ENCODE assay signal across 8 cellular contexts in the genomic region with DNA sequence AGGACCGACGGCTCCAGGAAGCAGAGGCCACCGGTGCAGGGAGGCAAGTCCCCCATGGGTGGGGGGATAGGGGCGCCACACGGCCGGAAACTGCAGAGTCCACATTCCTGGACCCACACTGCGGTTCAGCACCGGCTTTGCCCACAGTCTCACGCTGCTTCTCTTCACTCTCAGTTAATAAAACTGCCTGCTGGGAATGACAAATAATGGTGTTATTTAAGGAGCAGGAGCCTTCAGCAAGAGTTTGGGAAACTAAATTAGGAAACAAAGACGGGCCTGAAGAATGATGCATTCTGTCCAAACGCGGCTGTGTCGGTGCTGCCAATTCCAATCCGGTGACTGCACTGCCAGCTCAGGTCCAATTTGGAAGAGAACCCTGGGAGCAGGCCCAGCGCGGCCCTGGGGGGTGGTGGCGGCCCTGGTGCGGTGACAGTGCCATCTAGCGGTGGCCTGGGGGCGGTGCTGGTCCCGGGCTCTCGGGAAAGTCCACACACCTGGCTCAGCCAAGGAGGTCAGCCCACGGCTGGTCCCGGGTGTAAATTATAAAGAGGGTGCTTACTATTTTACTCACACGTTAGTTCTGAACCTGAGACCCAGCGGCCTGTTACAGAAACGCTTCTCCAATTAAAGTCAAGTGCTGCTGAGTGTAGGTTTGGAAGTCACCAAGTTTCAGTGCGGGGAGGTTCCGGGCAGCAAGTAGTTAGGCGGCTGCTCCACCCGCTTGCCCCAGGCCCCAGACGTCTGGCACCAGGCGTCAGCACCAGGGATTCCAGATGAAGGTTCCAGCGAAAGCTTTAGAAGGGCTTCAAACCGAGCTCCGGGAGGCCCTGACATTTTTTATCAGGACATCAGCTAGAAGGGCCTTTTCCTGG.
DNase-seq lines count a peak whose midpoint lies in the region; ATAC-seq and TF ChIP-seq lines count a peak whose summit lies in the region.

No MANE protein-coding gene starts in this region.

- in situ Hi-C loops in Panc1 (cut with HindIII; ENCODE audit: low pct_unique_long_range_greater_than_20kb, low sequenced_read_pairs) = no loop called here

- H3K4me1 ChIP-seq in Panc1 (ENCODE audit: control insufficient read depth, insufficient read depth, low read length) (peaks cover 12% of the 10 kb centered on the region), gastroesophageal sphincter (peaks cover 4 to 39% (median 12%) of the 10 kb centered on the region in 3 donors)

- POLR2A ChIA-PET in AG04449 (lab: Yijun Ruan, JAX) = interaction anchor here (0.6 to 1.6 kb wide), 7 partner anchors 13 to 264 kb away, joined by 3 to 8 read pairs (median 3); partner anchors contain the start of gene PXDN
- POLR2A ChIA-PET in Panc1 (lab: Charles Lee) = no interaction called here

- peak in 1 of 2 donors; percentile 17 for TF ChIP-seq POLR2A in gastroesophageal sphincter (IDR thresholded peaks at IDR 0.05)

- peak; percentile 99 for TF ChIP-seq CTCF in AG04449 (IDR thresholded peaks at IDR 0.05; ENCODE audit: insufficient read depth, low read length, missing control alignments)
- TF ChIP-seq CTCF in Panc1 (IDR thresholded peaks at IDR 0.05) = peak; percentile 99
- peak in 3 of 4 experiments; percentile 95 to 99 (median 96) for TF ChIP-seq CTCF in gastroesophageal sphincter (IDR thresholded peaks at IDR 0.05)

- WGBS in gastroesophageal sphincter (ENCODE audit: low coverage in 1 of 2), 2 donors = 2 to 53% methylated on average over 2 to 19 of the region's 36 CpGs

- H3K36me3 ChIP-seq in Panc1 (ENCODE audit: control insufficient read depth, insufficient read depth, low read length) = no peaks in the 10 kb centered on the region
- no peaks in the 10 kb centered on the region for H3K36me3 ChIP-seq in gastroesophageal sphincter

- intact Hi-C loops in Panc1 (cut with micrococcal nuclease; ENCODE audit: unreplicated experiment) = no loop called here

- no TSS peak for BruUV-seq in Panc1 (replicated peaks; lab: Mats Ljungman, UMichigan)

- H3K9me3 ChIP-seq in Panc1 (ENCODE audit: control insufficient read depth, insufficient read depth, low read depth, low read length) (no peaks in the 10 kb centered on the region), gastroesophageal sphincter (no peaks in the 10 kb centered on the region)

- peak; percentile 95 for DNase-seq in AG04449 (ENCODE audit: low read depth, low spot score)
- DNase-seq in Panc1 (ENCODE audit: low read depth, low spot score) = peak; percentile 50
- DNase-seq in activated gamma-delta T cell treated with anti-CD3 and anti-CD28 coated beads, Interleukin-2, amount 50 U/mL, for 16 hours (ENCODE audit: low read depth) = peak; percentile 34
- DNase-seq in occipital lobe (lab: John Stamatoyannopoulos, UW) = peak; percentile 85
- peak in 47 of 49 donors; percentile 12 to 90 (median 67) for DNase-seq in substantia nigra (lab: John Stamatoyannopoulos, UW)

- H3K4me3 ChIP-seq in AG04449 (ENCODE audit: low read depth, low read length) (peak overlapping the region; percentile 25; the same call in 1 of the 2 replicates), Panc1 (ENCODE audit: low read depth in 2 of 2, low read length in 2 of 2) (0 out of 4 replicates have a peak overlapping the region, but pooled peaks of 1 of the 2 experiments have one; percentile 3), gastroesophageal sphincter (peak overlapping the region in 1 of 2 donors; percentile 27)

- no peak for TF ChIP-seq EP300 in gastroesophageal sphincter (IDR thresholded peaks at IDR 0.05)

- peak overlapping the region; percentile 82 for H3K27ac ChIP-seq in Panc1 (ENCODE audit: low read length)
- H3K27ac ChIP-seq in gastroesophageal sphincter = peak overlapping the region; percentile 91 to 98 (median 97)
- H3K27ac ChIP-seq in substantia nigra (ENCODE audit: low read depth, low read length, poor library complexity, severe bottlenecking) = no peak overlapping the region

- ATAC-seq in GM18861 (IDR thresholded peaks at IDR 0.05; ENCODE audit: unreplicated experiment) = peak; percentile 77
- ATAC-seq in HG03097 (IDR thresholded peaks at IDR 0.05; ENCODE audit: low FRiP score, unreplicated experiment) = peak; percentile 78
- peak; percentile 95 for ATAC-seq in Panc1
- ATAC-seq in gastroesophageal sphincter = peak; percentile 96

- H3K27me3 ChIP-seq in Panc1 (ENCODE audit: control insufficient read depth, insufficient read depth, low read length) (no peaks in the 10 kb centered on the region), gastroesophageal sphincter (no peaks in the 10 kb centered on the region)

- CTCF ChIA-PET in AG04449 (lab: Yijun Ruan, JAX) (interaction anchor here (0.6 to 8.3 kb wide), 43 partner anchors 9 to 1143 kb away, joined by 3 to 104 read pairs (median 5); no protein-coding TSS in a partner anchor), Panc1 (lab: Charles Lee) (interaction anchor here (0.5 to 0.7 kb wide), 3 partner anchors 8 to 734 kb away, joined by 3 to 4 read pairs (median 3); no protein-coding TSS in a partner anchor)

Comparison
In these comparisons a context has a peak if more than half of its experiments do, and no peak if none do; other contexts are left out.
1. DNase-seq: peak in every context shown above with its lines; median percentile 95 in AG04449; 85 in occipital lobe; 67 in substantia nigra; 50 in Panc1; 34 in activated gamma-delta T cell treated with anti-CD3 and anti-CD28 coated beads, Interleukin-2, amount 50 U/mL, for 16 hours.